ENCODE assay signal across 19 cellular contexts in genomic region chr5:50716134-50716533, GRCh38.
"Had no signal": no experiment of that assay in that cellular context is flagged by ENCODE, and none has a peak within 500 bp of the region (broad histone marks: within the 10 kb centered on the region; RNA-seq: fewer than 3 reads in every experiment).

No MANE protein-coding gene starts in this region.

- ATAC-seq: activated CD4-positive, alpha-beta T cell treated with anti-CD3 and anti-CD28 coated beads for 36 hours; activated naive CD4-positive, alpha-beta T cell treated with anti-CD3 and anti-CD28 coated beads, Interleukin-2, amount 50 U/mL, for 72 hours; activated T-cell treated with anti-CD3 and anti-CD28 coated beads, Interleukin-2, amount 50 U/mL, for 4 hours; left lung; psoas muscle; right cardiac atrium; WTC11 had no signal

- H3K4me3 ChIP-seq: colonic mucosa, left lung, neural progenitor cell, psoas muscle, tibial nerve had no signal

- H3K36me3 ChIP-seq: brain microvascular endothelial cell, colonic mucosa, left lung, neural progenitor cell, tibial nerve had no signal

- H3K36me3 Mint-ChIP-seq: activated naive CD4-positive, alpha-beta T cell treated with anti-CD3 and anti-CD28 coated beads, Interleukin-2, amount 50 U/mL, for 72 hours; neural progenitor cell; WTC11 had no signal

- H3K4me3 Mint-ChIP-seq: activated CD4-positive, alpha-beta T cell treated with anti-CD3 and anti-CD28 coated beads for 36 hours; activated T-cell treated with anti-CD3 and anti-CD28 coated beads, Interleukin-2, amount 50 U/mL, for 4 hours; neural progenitor cell; stimulated activated naive CD8-positive, alpha-beta T cell treated with anti-CD3 and anti-CD28 coated beads, Interleukin-15, Interleukin-2, amounts not matched to agents 100 ng/mL and 50 ng/mL, for 24 hours; T-helper 2 cell treated with Interferon-gamma antibody and Interleukin-4, amounts not matched to agents 5 μg/mL and 100 μg/mL, for 36 hours; WTC11 had no signal

- H3K9me3 ChIP-seq: colonic mucosa, left lung, psoas muscle, tibial nerve had no signal

- DNase-seq: activated CD4-positive, alpha-beta T cell treated with anti-CD3 and anti-CD28 coated beads for 36 hours; activated CD4-positive, alpha-beta T cell treated with anti-CD3 and anti-CD28 coated beads, Interleukin-2, amount 50 U/mL, for 48 hours; activated effector memory CD4-positive, alpha-beta T cell treated with anti-CD3 and anti-CD28 coated beads, Interleukin-2, amount 50 U/mL, for 16 hours; activated T-cell treated with anti-CD3 and anti-CD28 coated beads, Interleukin-2, amount 50 U/mL, for 4 hours; brain microvascular endothelial cell; central memory CD4-positive, alpha-beta T cell; colonic mucosa; erythroblast; head of caudate nucleus; left lung; midbrain; psoas muscle; right cardiac atrium had no signal

- H3K27me3 Mint-ChIP-seq: activated CD4-positive, alpha-beta T cell treated with anti-CD3 and anti-CD28 coated beads for 36 hours; stimulated activated naive CD8-positive, alpha-beta T cell treated with anti-CD3 and anti-CD28 coated beads, Interleukin-15, Interleukin-2, amounts not matched to agents 100 ng/mL and 50 ng/mL, for 24 hours had no signal

- H3K27ac Mint-ChIP-seq: activated CD4-positive, alpha-beta T cell treated with anti-CD3 and anti-CD28 coated beads for 36 hours; activated naive CD4-positive, alpha-beta T cell treated with anti-CD3 and anti-CD28 coated beads, Interleukin-2, amount 50 U/mL, for 72 hours; neural progenitor cell; stimulated activated naive CD8-positive, alpha-beta T cell treated with anti-CD3 and anti-CD28 coated beads, Interleukin-15, Interleukin-2, amounts not matched to agents 100 ng/mL and 50 ng/mL, for 24 hours; T-helper 2 cell treated with Interferon-gamma antibody and Interleukin-4, amounts not matched to agents 5 μg/mL and 100 μg/mL, for 36 hours; WTC11 had no signal

- H3K9ac ChIP-seq: neural progenitor cell had no signal

- H3K4me1 ChIP-seq: colonic mucosa, psoas muscle had no signal

- H2AFZ ChIP-seq: neural progenitor cell had no signal

- H3K27me3 ChIP-seq: brain microvascular endothelial cell, colonic mucosa, left lung, neural progenitor cell, tibial nerve had no signal

- H3K9me3 Mint-ChIP-seq: activated T-cell treated with anti-CD3 and anti-CD28 coated beads, Interleukin-2, amount 50 U/mL, for 4 hours; neural progenitor cell; stimulated activated naive CD8-positive, alpha-beta T cell treated with anti-CD3 and anti-CD28 coated beads, Interleukin-15, Interleukin-2, amounts not matched to agents 100 ng/mL and 50 ng/mL, for 24 hours; T-helper 2 cell treated with Interferon-gamma antibody and Interleukin-4, amounts not matched to agents 5 μg/mL and 100 μg/mL, for 36 hours; WTC11 had no signal

- H3K27ac ChIP-seq: brain microvascular endothelial cell, colonic mucosa, left lung, neural progenitor cell, psoas muscle, tibial nerve had no signal
